Comparison of ENCODE assay signal across 1 cellular context in genomic region chr2:196718796-196719564, GRCh38.
TF ChIP-seq lines count a peak whose summit lies in the region.

No MANE protein-coding gene starts in this region.

TF ChIP-seq in HepG2, 621 proteins besides CTCF, POLR2A, EP300 and RAD21 (continued from another document and continues in another):
- TF ChIP-seq ZBTB26 (CRISPR knock-in tag; IDR thresholded peaks at IDR 0.05; ENCODE audit: borderline replicate concordance): no peak
- TF ChIP-seq ZNF616 (CRISPR knock-in tag; IDR thresholded peaks at IDR 0.05; ENCODE audit: low read depth): no peak
- no peak for TF ChIP-seq ZNF431 (CRISPR knock-in tag; IDR thresholded peaks at IDR 0.05; ENCODE audit: borderline replicate concordance, low read depth)
- no peak for TF ChIP-seq SP140L (CRISPR knock-in tag; IDR thresholded peaks at IDR 0.05; ENCODE audit: borderline replicate concordance)
- TF ChIP-seq TOE1 (CRISPR knock-in tag; IDR thresholded peaks at IDR 0.05): no peak
- TF ChIP-seq JUND (CRISPR knock-in tag; IDR thresholded peaks at IDR 0.05): no peak
- TF ChIP-seq DMAP1 (CRISPR knock-in tag; IDR thresholded peaks at IDR 0.05): peak; percentile 69
- TF ChIP-seq ZNF34 (CRISPR knock-in tag; IDR thresholded peaks at IDR 0.05; ENCODE audit: borderline replicate concordance): no peak
- TF ChIP-seq PATZ1 (CRISPR knock-in tag; IDR thresholded peaks at IDR 0.05): no peak
- TF ChIP-seq ZNF549 (CRISPR knock-in tag; IDR thresholded peaks at IDR 0.05): no peak
- TF ChIP-seq THAP8 (CRISPR knock-in tag; IDR thresholded peaks at IDR 0.05; ENCODE audit: borderline replicate concordance): no peak
- TF ChIP-seq ZBTB46 (CRISPR knock-in tag; IDR thresholded peaks at IDR 0.05; ENCODE audit: borderline replicate concordance): no peak
- TF ChIP-seq ATF4 (CRISPR knock-in tag; IDR thresholded peaks at IDR 0.05): no peak
- no peak for TF ChIP-seq NFRKB (IDR thresholded peaks at IDR 0.05)
- no peak for TF ChIP-seq ZC3H13 (CRISPR knock-in tag; IDR thresholded peaks at IDR 0.05)
- TF ChIP-seq SNAPC4 (CRISPR knock-in tag; IDR thresholded peaks at IDR 0.05): no peak
- no peak for TF ChIP-seq ZNF580 (CRISPR knock-in tag; IDR thresholded peaks at IDR 0.05; ENCODE audit: borderline replicate concordance, low read depth)
- TF ChIP-seq ZBTB8A (CRISPR knock-in tag; IDR thresholded peaks at IDR 0.05; ENCODE audit: borderline replicate concordance, low read depth): no peak
- TF ChIP-seq NCOA1 (CRISPR knock-in tag; IDR thresholded peaks at IDR 0.05): no peak
- peak; percentile 97 for TF ChIP-seq ZBTB33 (CRISPR knock-in tag; IDR thresholded peaks at IDR 0.05)
- TF ChIP-seq ZBTB25 (CRISPR knock-in tag; IDR thresholded peaks at IDR 0.05): no peak
- TF ChIP-seq MAX (IDR thresholded peaks at IDR 0.05): 0 out of 2 replicates have a peak, but pooled peaks have one; percentile 32
- TF ChIP-seq ZNF124 (CRISPR knock-in tag; IDR thresholded peaks at IDR 0.05): 0 out of 2 replicates have a peak, but pooled peaks have one; percentile 18
- peak; percentile 99 to 100 for TF ChIP-seq MAFK (conservative IDR thresholded peaks at IDR 0.05 in 1 of 2, IDR thresholded peaks at IDR 0.05 in 1 of 2; ENCODE audit: low read length in 2 of 2)
- TF ChIP-seq EZH2 (conservative IDR thresholded peaks at IDR 0.05; ENCODE audit: low read depth, low read length): no peak
- TF ChIP-seq FOXJ3 (CRISPR knock-in tag; IDR thresholded peaks at IDR 0.05; ENCODE audit: borderline replicate concordance): peak; percentile 65; the same call in 1 of the 2 replicates
- peak; percentile 91 for TF ChIP-seq SIX4 (CRISPR knock-in tag; IDR thresholded peaks at IDR 0.05)
- TF ChIP-seq PCBP2 (optimal IDR thresholded peaks at IDR 0.05; ENCODE audit: low read depth, low read length, poor library complexity, severe bottlenecking): no peak
- TF ChIP-seq BHLHE40 (IDR thresholded peaks at IDR 0.05; ENCODE audit: low read length): no peak
- no peak for TF ChIP-seq ZFP62 (CRISPR knock-in tag; IDR thresholded peaks at IDR 0.05)
- TF ChIP-seq SOX5 (CRISPR knock-in tag; IDR thresholded peaks at IDR 0.05; ENCODE audit: borderline replicate concordance): 0 out of 2 replicates have a peak, but pooled peaks have one; percentile 10
- no peak for TF ChIP-seq ZNF253 (CRISPR knock-in tag; IDR thresholded peaks at IDR 0.05; ENCODE audit: borderline replicate concordance)
- TF ChIP-seq SSRP1 (CRISPR knock-in tag; IDR thresholded peaks at IDR 0.05): no peak
- TF ChIP-seq ZNF367 (CRISPR knock-in tag; IDR thresholded peaks at IDR 0.05; ENCODE audit: borderline replicate concordance): no peak
- TF ChIP-seq ZNF598 (CRISPR knock-in tag; IDR thresholded peaks at IDR 0.05; ENCODE audit: borderline replicate concordance): no peak
- TF ChIP-seq PAX8 (CRISPR knock-in tag; IDR thresholded peaks at IDR 0.05; ENCODE audit: borderline replicate concordance): no peak
- TF ChIP-seq ZNF180 (CRISPR knock-in tag; IDR thresholded peaks at IDR 0.05; ENCODE audit: borderline replicate concordance, low read depth): no peak
- TF ChIP-seq ZNF589 (CRISPR knock-in tag; conservative IDR thresholded peaks at IDR 0.05): no peak
- TF ChIP-seq ZNF225 (CRISPR knock-in tag; IDR thresholded peaks at IDR 0.05): no peak
- TF ChIP-seq TBL1XR1 (IDR thresholded peaks at IDR 0.05; ENCODE audit: borderline replicate concordance, low read length, partially characterized antibody): no peak
- no peak for TF ChIP-seq ELF4 (CRISPR knock-in tag; IDR thresholded peaks at IDR 0.05; ENCODE audit: borderline replicate concordance)
- no peak for TF ChIP-seq TBX3 (IDR thresholded peaks at IDR 0.05; ENCODE audit: borderline replicate concordance)
- TF ChIP-seq ZKSCAN1 (IDR thresholded peaks at IDR 0.05; ENCODE audit: low read length): no peak
- no peak for TF ChIP-seq CHD4 (IDR thresholded peaks at IDR 0.05; ENCODE audit: borderline replicate concordance, low read length)
- TF ChIP-seq PBX3 (CRISPR knock-in tag; IDR thresholded peaks at IDR 0.05; ENCODE audit: borderline replicate concordance): no peak
- TF ChIP-seq CBX2 (IDR thresholded peaks at IDR 0.05; ENCODE audit: low read depth, low read length): no peak
- no peak for TF ChIP-seq CBX2 (CRISPR knock-in tag; IDR thresholded peaks at IDR 0.05; ENCODE audit: low read depth)
